28 cellular contexts compared by ENCODE assay signal in genomic region chr13:103403148-103403740, GRCh38.
DNase-seq lines count a peak whose midpoint lies in the region; ATAC-seq, FAIRE-seq and TF ChIP-seq lines count a peak whose summit lies in the region.
"Had no signal": no experiment of that assay in that cellular context is flagged by ENCODE, and none has a peak within 500 bp of the region (broad histone marks: within the 10 kb centered on the region; RNA-seq: fewer than 3 reads in every experiment).

No MANE protein-coding gene starts in this region.

- H3K9me3 ChIP-seq in mucosa of descending colon = no peaks in the 10 kb centered on the region
- H3K9me3 ChIP-seq in heart left ventricle = peaks cover 0 to 4% (median 0%) of the 10 kb centered on the region in 12 donors
- H3K9me3 ChIP-seq: esophagus muscularis mucosa, lower lobe of right lung, thyroid gland, vagina had no signal

- H3K36me3 Mint-ChIP-seq in WTC11 = peaks cover 26% of the 10 kb centered on the region

- FAIRE-seq in bronchial epithelial cell (lab: Jason Lieb, UNC) = no peak
- FAIRE-seq: astrocyte had no signal

- WGBS in heart left ventricle, 4 donors = 86 to 93% (median 89%) methylated on average over 4 of the region's 4 CpGs

- POLR2A ChIA-PET in WTC11 (lab: Charles Lee) = no interaction called here

- H3K4me3 ChIP-seq in bronchial epithelial cell (ENCODE audit: low read depth, low read length) = no peak overlapping the region
- H3K4me3 ChIP-seq in mucosa of descending colon = no peak overlapping the region
- H3K4me3 ChIP-seq in heart left ventricle = no peak overlapping the region
- H3K4me3 ChIP-seq: BLaER1, esophagus muscularis mucosa, lower lobe of right lung, thyroid gland, vagina had no signal

- CTCF ChIA-PET in WTC11 (lab: Charles Lee) = no interaction called here

- H3K27ac ChIP-seq in heart left ventricle = no peak overlapping the region
- H3K27ac ChIP-seq: BLaER1, esophagus muscularis mucosa, lower lobe of right lung, thyroid gland, vagina had no signal

- H3K4me3 Mint-ChIP-seq in WTC11 = no peak overlapping the region
- H3K4me3 Mint-ChIP-seq: activated B cell treated with CpG ODN at 0.5 μM for 24 hours; activated T-cell treated with anti-CD3 and anti-CD28 coated beads, Interleukin-2, amount 50 U/mL, for 24 hours; dendritic cell treated with granulocyte-macrophage colony-stimulating factor and Interleukin-4, amounts not matched to agents 40 ng/mL and 50 ng/mL, for 4 days; naive thymus-derived CD8-positive, alpha-beta T cell had no signal

- peaks cover 26% of the 10 kb centered on the region for H3K9me3 Mint-ChIP-seq in WTC11
- H3K9me3 Mint-ChIP-seq: activated T-cell treated with anti-CD3 and anti-CD28 coated beads, Interleukin-2, amount 50 U/mL, for 24 hours had no signal

- no peaks in the 10 kb centered on the region; the same call in 1 of the 2 replicates for H3K27me3 Mint-ChIP-seq in WTC11 (ENCODE audit: low read depth)
- H3K27me3 Mint-ChIP-seq: activated B cell treated with CpG ODN at 0.5 μM for 24 hours; activated T-cell treated with anti-CD3 and anti-CD28 coated beads, Interleukin-2, amount 50 U/mL, for 24 hours; dendritic cell treated with granulocyte-macrophage colony-stimulating factor and Interleukin-4, amounts not matched to agents 40 ng/mL and 50 ng/mL, for 4 days; naive thymus-derived CD8-positive, alpha-beta T cell had no signal

- H3K27ac Mint-ChIP-seq in WTC11 = no peak overlapping the region
- H3K27ac Mint-ChIP-seq: activated B cell treated with CpG ODN at 0.5 μM for 24 hours; activated T-cell treated with anti-CD3 and anti-CD28 coated beads, Interleukin-2, amount 50 U/mL, for 24 hours; dendritic cell treated with granulocyte-macrophage colony-stimulating factor and Interleukin-4, amounts not matched to agents 40 ng/mL and 50 ng/mL, for 4 days; naive thymus-derived CD8-positive, alpha-beta T cell had no signal

- H3K36me3 ChIP-seq in bronchial epithelial cell (ENCODE audit: control insufficient read depth, insufficient read depth, low read length) (no peaks in the 10 kb centered on the region), mucosa of descending colon (ENCODE audit: low read depth) (no peaks in the 10 kb centered on the region), heart left ventricle (no peaks in the 10 kb centered on the region)
- H3K36me3 ChIP-seq: BLaER1, esophagus muscularis mucosa, lower lobe of right lung, thyroid gland, vagina had no signal

- peak; percentile 96 for ATAC-seq in mucosa of descending colon
- ATAC-seq in heart left ventricle = no peak
- ATAC-seq in WTC11 = no peak
- no peak for ATAC-seq in HG03025 (IDR thresholded peaks at IDR 0.05; ENCODE audit: low FRiP score, unreplicated experiment)
- ATAC-seq: lower lobe of right lung; naive thymus-derived CD8-positive, alpha-beta T cell; sciatic nerve had no signal

- H3K4me1 ChIP-seq in mucosa of descending colon (ENCODE audit: low read depth) (peaks cover 5% of the 10 kb centered on the region), heart left ventricle (no peaks in the 10 kb centered on the region)
- H3K4me1 ChIP-seq: BLaER1, lower lobe of right lung, thyroid gland, vagina had no signal

- no peak for TF ChIP-seq CTCF in bronchial epithelial cell (IDR thresholded peaks at IDR 0.05; ENCODE audit: insufficient read depth, low read length, severe bottlenecking)
- no peak for TF ChIP-seq CTCF in mucosa of descending colon (IDR thresholded peaks at IDR 0.05)
- TF ChIP-seq CTCF in heart left ventricle (IDR thresholded peaks at IDR 0.05) = no peak
- TF ChIP-seq CTCF in WTC11 (IDR thresholded peaks at IDR 0.05) = no peak

- DNase-seq in HT-29 (ENCODE audit: low spot score) (peak; percentile 26), NCI-H69 (lab: John Stamatoyannopoulos, UW) (peak; percentile 72), bronchial epithelial cell (ENCODE audit: low read depth) (peak; percentile 23), mucosa of descending colon (peak in 1 of 3 donors; percentile 21), heart left ventricle (no peak), WTC11 (ENCODE audit: low spot score) (no peak)
- DNase-seq: activated B cell treated with CpG ODN at 0.5 μM for 24 hours; activated CD4-positive, alpha-beta T cell treated with anti-CD3 and anti-CD28 coated beads, Interleukin-2, amount 50 U/mL, for 1 hour; activated gamma-delta T cell; activated T-cell treated with anti-CD3 and anti-CD28 coated beads, Interleukin-2, amount 50 U/mL, for 24 hours; foreskin fibroblast; head of caudate nucleus; IMR-90; kidney glomerular epithelial cell; lower lobe of right lung; naive thymus-derived CD8-positive, alpha-beta T cell; NCI-H1048; NCI-H1694 treated with DMSO at 0.1 percent for 48 hours; stimulated activated CD4-positive, alpha-beta T cell treated with anti-CD3 and anti-CD28 coated beads, Interleukin-12 subunit alpha, Interleukin-12 subunit beta, amount 100 ng/mL, for 4 hours; stimulated activated CD4-positive, alpha-beta T cell treated with anti-CD3 and anti-CD28 coated beads, Interleukin-4, amount 100 ng/mL, for 24 hours; thyroid gland had no signal

- no peak for TF ChIP-seq POLR2A in heart left ventricle (IDR thresholded peaks at IDR 0.05)

- intact Hi-C loops in mucosa of descending colon (cut with DNase I, micrococcal nuclease) (no loop called here), heart left ventricle (cut with DNase I) (no loop called here)

- H3K4me1 Mint-ChIP-seq in WTC11 = peaks cover 36% of the 10 kb centered on the region
- H3K4me1 Mint-ChIP-seq: activated B cell treated with CpG ODN at 0.5 μM for 24 hours; naive thymus-derived CD8-positive, alpha-beta T cell had no signal

- H3K27me3 ChIP-seq in bronchial epithelial cell (ENCODE audit: control insufficient read depth, insufficient read depth, low read length) (no peaks in the 10 kb centered on the region), heart left ventricle (no peaks in the 10 kb centered on the region)
- H3K27me3 ChIP-seq: BLaER1, esophagus muscularis mucosa, thyroid gland, vagina had no signal

TF ChIP-seq in WTC11, 78 proteins besides CTCF, POLR2A, EP300 and RAD21 (continues in another document):
- TF ChIP-seq CDX4 (CRISPR knock-in tag; IDR thresholded peaks at IDR 0.05; ENCODE audit: borderline replicate concordance) (no peak), ELF4 (CRISPR knock-in tag; IDR thresholded peaks at IDR 0.05; ENCODE audit: low read depth) (no peak), ZMAT4 (CRISPR knock-in tag; IDR thresholded peaks at IDR 0.05) (no peak), OVOL2 (CRISPR knock-in tag; IDR thresholded peaks at IDR 0.05; ENCODE audit: borderline replicate concordance) (no peak), ZNF121 (CRISPR knock-in tag; IDR thresholded peaks at IDR 0.05) (no peak), NR2C2 (CRISPR knock-in tag; IDR thresholded peaks at IDR 0.05) (no peak), ZSCAN18 (CRISPR knock-in tag; IDR thresholded peaks at IDR 0.05) (no peak), IRF2 (CRISPR knock-in tag; IDR thresholded peaks at IDR 0.05; ENCODE audit: borderline replicate concordance, low read depth) (no peak), FOXJ3 (CRISPR knock-in tag; IDR thresholded peaks at IDR 0.05; ENCODE audit: borderline replicate concordance) (no peak), EMX1 (CRISPR knock-in tag; IDR thresholded peaks at IDR 0.05) (no peak), RELA (CRISPR knock-in tag; IDR thresholded peaks at IDR 0.05; ENCODE audit: borderline replicate concordance) (no peak)
- TF ChIP-seq, protein P1, sequence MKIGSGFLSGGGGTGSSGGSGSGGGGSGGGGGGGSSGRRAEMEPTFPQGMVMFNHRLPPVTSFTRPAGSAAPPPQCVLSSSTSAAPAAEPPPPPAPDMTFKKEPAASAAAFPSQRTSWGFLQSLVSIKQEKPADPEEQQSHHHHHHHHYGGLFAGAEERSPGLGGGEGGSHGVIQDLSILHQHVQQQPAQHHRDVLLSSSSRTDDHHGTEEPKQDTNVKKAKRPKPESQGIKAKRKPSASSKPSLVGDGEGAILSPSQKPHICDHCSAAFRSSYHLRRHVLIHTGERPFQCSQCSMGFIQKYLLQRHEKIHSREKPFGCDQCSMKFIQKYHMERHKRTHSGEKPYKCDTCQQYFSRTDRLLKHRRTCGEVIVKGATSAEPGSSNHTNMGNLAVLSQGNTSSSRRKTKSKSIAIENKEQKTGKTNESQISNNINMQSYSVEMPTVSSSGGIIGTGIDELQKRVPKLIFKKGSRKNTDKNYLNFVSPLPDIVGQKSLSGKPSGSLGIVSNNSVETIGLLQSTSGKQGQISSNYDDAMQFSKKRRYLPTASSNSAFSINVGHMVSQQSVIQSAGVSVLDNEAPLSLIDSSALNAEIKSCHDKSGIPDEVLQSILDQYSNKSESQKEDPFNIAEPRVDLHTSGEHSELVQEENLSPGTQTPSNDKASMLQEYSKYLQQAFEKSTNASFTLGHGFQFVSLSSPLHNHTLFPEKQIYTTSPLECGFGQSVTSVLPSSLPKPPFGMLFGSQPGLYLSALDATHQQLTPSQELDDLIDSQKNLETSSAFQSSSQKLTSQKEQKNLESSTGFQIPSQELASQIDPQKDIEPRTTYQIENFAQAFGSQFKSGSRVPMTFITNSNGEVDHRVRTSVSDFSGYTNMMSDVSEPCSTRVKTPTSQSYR (CRISPR knock-in tag; IDR thresholded peaks at IDR 0.05) = no peak
- TF ChIP-seq, protein P2, sequence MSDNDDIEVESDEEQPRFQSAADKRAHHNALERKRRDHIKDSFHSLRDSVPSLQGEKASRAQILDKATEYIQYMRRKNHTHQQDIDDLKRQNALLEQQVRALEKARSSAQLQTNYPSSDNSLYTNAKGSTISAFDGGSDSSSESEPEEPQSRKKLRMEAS (CRISPR knock-in tag; IDR thresholded peaks at IDR 0.05) = no peak

Comparison
In these comparisons a context has a peak if more than half of its experiments do, and no peak if none do; other contexts are left out.
1. DNase-seq: peak in HT-29 (single experiment), NCI-H69 (single experiment) and bronchial epithelial cell (single experiment); none in heart left ventricle (0 of 5) and WTC11 (single experiment).